26 cellular contexts compared by ENCODE assay signal in the genomic region with DNA sequence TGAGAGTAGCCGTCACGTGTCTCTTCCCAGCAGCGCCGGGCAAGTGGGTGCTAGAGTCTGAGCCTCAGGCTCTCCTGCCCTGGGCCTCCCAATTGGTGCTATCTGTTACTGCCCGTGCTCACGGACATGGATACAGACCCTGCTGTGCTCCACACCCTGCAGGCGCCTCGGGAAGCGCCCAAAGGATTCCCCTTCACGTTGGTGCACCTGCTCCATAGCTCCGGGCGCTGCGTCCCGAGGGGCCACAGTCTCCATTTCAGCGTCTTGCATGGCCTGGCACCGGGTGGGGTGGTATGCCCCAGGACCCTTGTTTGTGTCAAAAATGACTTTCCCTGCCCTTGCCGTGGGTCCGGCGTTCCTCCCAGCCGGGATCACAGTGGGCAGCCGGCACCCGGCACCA.
"Had no signal": no experiment of that assay in that cellular context is flagged by ENCODE, and none has a peak within 500 bp of the region (broad histone marks: within the 10 kb centered on the region; RNA-seq: fewer than 3 reads in every experiment).

No MANE protein-coding gene starts in this region.

- H3K4me2 ChIP-seq: neural progenitor cell had no signal

- DNase-seq: dorsolateral prefrontal cortex; effector CD4-positive, alpha-beta T cell; foreskin fibroblast; gastrocnemius medialis; head of caudate nucleus; nucleus accumbens; ovary; posterior cingulate gyrus; stimulated activated CD4-positive, alpha-beta T cell treated with anti-CD3 and anti-CD28 coated beads, Interleukin-15, amount 100 ng/mL, for 24 hours; stimulated activated CD4-positive, alpha-beta T cell treated with anti-CD3 and anti-CD28 coated beads, Interleukin-2, amount 100 ng/mL, for 48 hours; stimulated activated naive CD4-positive, alpha-beta T cell; stimulated activated naive CD8-positive, alpha-beta T cell treated with anti-CD3 and anti-CD28 coated beads, Interleukin-15, amount 100 ng/mL, for 72 hours; transverse colon; upper lobe of right lung had no signal

- H3K9me3 Mint-ChIP-seq: memory B cell; natural killer cell treated with Interleukin-12 subunit alpha and Interleukin-12 subunit beta and Interleukin-15 and Interleukin-18, amount 100 ng/mL, for 72 hours; neural progenitor cell; stimulated activated naive CD8-positive, alpha-beta T cell treated with anti-CD3 and anti-CD28 coated beads, Interleukin-15, amount 100 ng/mL, for 72 hours had no signal

- H2AFZ ChIP-seq: neural progenitor cell had no signal

- H3K9me3 ChIP-seq: gastrocnemius medialis, ovary, psoas muscle, suprapubic skin, transverse colon, upper lobe of right lung, vagina had no signal

- H3K27ac ChIP-seq: dorsolateral prefrontal cortex, epithelial cell of prostate, gastrocnemius medialis, neural progenitor cell, ovary, psoas muscle, skin epidermis, suprapubic skin, transverse colon, upper lobe of right lung, vagina had no signal

- H3K36me3 ChIP-seq: neural progenitor cell, ovary had no signal

- H3K4me1 ChIP-seq: gastrocnemius medialis, psoas muscle, suprapubic skin, upper lobe of right lung, vagina had no signal

- ATAC-seq: esophagus mucosa; gastrocnemius medialis; left lobe of liver; natural killer cell treated with Interleukin-12 subunit alpha and Interleukin-12 subunit beta and Interleukin-15 and Interleukin-18, amount 100 ng/mL, for 72 hours; psoas muscle; right cardiac atrium; stimulated activated naive CD8-positive, alpha-beta T cell treated with anti-CD3 and anti-CD28 coated beads, Interleukin-15, amount 100 ng/mL, for 72 hours; upper lobe of right lung had no signal

- H3K4me3 Mint-ChIP-seq: memory B cell; natural killer cell treated with Interleukin-12 subunit alpha and Interleukin-12 subunit beta and Interleukin-15 and Interleukin-18, amount 100 ng/mL, for 72 hours; neural progenitor cell; stimulated activated naive CD8-positive, alpha-beta T cell treated with anti-CD3 and anti-CD28 coated beads, Interleukin-15, amount 100 ng/mL, for 72 hours had no signal

- H3K4me1 Mint-ChIP-seq: stimulated activated naive CD8-positive, alpha-beta T cell treated with anti-CD3 and anti-CD28 coated beads, Interleukin-15, amount 100 ng/mL, for 72 hours had no signal

- H3K27me3 ChIP-seq: dorsolateral prefrontal cortex, gastrocnemius medialis, neural progenitor cell, ovary, suprapubic skin, transverse colon, upper lobe of right lung, vagina had no signal

- H3K4me3 ChIP-seq: dorsolateral prefrontal cortex, gastrocnemius medialis, lung, neural progenitor cell, ovary, psoas muscle, skin epidermis, suprapubic skin, transverse colon, upper lobe of right lung, vagina had no signal

- H3K27me3 Mint-ChIP-seq: memory B cell; natural killer cell treated with Interleukin-12 subunit alpha and Interleukin-12 subunit beta and Interleukin-15 and Interleukin-18, amount 100 ng/mL, for 72 hours had no signal

- H3K27ac Mint-ChIP-seq: memory B cell; natural killer cell treated with Interleukin-12 subunit alpha and Interleukin-12 subunit beta and Interleukin-15 and Interleukin-18, amount 100 ng/mL, for 72 hours; neural progenitor cell; stimulated activated naive CD8-positive, alpha-beta T cell treated with anti-CD3 and anti-CD28 coated beads, Interleukin-15, amount 100 ng/mL, for 72 hours had no signal

- H3K9ac ChIP-seq: neural progenitor cell had no signal
